In the genomic region with DNA sequence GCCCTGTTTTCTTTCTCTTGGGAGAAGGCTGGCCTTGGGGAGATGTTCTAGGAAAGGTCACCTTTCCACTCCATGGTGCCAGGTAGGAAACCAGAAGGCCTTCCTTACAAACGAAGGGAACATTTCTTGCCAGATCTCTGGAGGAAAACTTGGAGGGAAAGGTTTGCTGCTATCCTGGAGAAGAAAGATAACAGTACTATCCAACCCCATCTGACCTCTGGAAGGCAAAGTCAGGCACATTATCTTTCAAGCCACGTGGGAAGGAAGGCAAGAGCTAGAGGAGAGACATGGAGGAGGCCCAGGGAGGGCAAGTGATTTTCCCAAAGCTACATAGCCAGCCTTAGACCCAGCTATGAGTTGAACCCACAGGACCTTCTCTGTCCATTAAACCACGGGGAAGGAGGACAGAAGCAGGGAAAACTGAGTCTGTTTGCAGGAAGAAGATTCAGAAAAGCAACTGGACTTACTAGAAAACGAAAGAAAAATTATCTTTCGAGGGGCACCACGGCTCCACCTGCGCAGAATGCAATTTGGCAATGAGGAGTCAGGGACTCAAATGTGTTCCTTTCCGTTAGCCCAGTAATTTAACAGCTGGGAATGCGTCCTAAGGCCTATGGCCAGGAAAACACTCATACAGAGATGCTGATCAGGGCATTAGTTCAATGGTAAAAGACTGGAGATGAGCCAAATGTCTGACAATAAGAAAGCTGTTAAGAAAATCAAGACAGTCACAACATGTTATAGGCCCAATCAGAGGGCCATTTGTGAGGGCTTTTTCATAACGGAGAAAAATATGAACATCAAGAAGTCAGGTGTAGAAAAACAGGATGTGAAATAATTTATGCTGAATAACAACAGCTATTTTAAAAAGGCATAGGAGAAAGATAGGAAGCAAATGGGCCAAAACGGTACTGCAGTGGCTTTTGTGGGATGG, we compare ENCODE assay signal across 1 cellular context.
A peak's percentile ranks its signal among the peaks of the same experiment; 100 is the strongest.
TF ChIP-seq lines count a peak whose summit lies in the region.

No MANE protein-coding gene starts in this region.

TF ChIP-seq in K562, 482 proteins besides CTCF, POLR2A, EP300 and RAD21 (continued from another document and continues in another):
- TF ChIP-seq, protein P1, sequence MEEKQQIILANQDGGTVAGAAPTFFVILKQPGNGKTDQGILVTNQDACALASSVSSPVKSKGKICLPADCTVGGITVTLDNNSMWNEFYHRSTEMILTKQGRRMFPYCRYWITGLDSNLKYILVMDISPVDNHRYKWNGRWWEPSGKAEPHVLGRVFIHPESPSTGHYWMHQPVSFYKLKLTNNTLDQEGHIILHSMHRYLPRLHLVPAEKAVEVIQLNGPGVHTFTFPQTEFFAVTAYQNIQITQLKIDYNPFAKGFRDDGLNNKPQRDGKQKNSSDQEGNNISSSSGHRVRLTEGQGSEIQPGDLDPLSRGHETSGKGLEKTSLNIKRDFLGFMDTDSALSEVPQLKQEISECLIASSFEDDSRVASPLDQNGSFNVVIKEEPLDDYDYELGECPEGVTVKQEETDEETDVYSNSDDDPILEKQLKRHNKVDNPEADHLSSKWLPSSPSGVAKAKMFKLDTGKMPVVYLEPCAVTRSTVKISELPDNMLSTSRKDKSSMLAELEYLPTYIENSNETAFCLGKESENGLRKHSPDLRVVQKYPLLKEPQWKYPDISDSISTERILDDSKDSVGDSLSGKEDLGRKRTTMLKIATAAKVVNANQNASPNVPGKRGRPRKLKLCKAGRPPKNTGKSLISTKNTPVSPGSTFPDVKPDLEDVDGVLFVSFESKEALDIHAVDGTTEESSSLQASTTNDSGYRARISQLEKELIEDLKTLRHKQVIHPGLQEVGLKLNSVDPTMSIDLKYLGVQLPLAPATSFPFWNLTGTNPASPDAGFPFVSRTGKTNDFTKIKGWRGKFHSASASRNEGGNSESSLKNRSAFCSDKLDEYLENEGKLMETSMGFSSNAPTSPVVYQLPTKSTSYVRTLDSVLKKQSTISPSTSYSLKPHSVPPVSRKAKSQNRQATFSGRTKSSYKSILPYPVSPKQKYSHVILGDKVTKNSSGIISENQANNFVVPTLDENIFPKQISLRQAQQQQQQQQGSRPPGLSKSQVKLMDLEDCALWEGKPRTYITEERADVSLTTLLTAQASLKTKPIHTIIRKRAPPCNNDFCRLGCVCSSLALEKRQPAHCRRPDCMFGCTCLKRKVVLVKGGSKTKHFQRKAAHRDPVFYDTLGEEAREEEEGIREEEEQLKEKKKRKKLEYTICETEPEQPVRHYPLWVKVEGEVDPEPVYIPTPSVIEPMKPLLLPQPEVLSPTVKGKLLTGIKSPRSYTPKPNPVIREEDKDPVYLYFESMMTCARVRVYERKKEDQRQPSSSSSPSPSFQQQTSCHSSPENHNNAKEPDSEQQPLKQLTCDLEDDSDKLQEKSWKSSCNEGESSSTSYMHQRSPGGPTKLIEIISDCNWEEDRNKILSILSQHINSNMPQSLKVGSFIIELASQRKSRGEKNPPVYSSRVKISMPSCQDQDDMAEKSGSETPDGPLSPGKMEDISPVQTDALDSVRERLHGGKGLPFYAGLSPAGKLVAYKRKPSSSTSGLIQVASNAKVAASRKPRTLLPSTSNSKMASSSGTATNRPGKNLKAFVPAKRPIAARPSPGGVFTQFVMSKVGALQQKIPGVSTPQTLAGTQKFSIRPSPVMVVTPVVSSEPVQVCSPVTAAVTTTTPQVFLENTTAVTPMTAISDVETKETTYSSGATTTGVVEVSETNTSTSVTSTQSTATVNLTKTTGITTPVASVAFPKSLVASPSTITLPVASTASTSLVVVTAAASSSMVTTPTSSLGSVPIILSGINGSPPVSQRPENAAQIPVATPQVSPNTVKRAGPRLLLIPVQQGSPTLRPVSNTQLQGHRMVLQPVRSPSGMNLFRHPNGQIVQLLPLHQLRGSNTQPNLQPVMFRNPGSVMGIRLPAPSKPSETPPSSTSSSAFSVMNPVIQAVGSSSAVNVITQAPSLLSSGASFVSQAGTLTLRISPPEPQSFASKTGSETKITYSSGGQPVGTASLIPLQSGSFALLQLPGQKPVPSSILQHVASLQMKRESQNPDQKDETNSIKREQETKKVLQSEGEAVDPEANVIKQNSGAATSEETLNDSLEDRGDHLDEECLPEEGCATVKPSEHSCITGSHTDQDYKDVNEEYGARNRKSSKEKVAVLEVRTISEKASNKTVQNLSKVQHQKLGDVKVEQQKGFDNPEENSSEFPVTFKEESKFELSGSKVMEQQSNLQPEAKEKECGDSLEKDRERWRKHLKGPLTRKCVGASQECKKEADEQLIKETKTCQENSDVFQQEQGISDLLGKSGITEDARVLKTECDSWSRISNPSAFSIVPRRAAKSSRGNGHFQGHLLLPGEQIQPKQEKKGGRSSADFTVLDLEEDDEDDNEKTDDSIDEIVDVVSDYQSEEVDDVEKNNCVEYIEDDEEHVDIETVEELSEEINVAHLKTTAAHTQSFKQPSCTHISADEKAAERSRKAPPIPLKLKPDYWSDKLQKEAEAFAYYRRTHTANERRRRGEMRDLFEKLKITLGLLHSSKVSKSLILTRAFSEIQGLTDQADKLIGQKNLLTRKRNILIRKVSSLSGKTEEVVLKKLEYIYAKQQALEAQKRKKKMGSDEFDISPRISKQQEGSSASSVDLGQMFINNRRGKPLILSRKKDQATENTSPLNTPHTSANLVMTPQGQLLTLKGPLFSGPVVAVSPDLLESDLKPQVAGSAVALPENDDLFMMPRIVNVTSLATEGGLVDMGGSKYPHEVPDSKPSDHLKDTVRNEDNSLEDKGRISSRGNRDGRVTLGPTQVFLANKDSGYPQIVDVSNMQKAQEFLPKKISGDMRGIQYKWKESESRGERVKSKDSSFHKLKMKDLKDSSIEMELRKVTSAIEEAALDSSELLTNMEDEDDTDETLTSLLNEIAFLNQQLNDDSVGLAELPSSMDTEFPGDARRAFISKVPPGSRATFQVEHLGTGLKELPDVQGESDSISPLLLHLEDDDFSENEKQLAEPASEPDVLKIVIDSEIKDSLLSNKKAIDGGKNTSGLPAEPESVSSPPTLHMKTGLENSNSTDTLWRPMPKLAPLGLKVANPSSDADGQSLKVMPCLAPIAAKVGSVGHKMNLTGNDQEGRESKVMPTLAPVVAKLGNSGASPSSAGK (IDR thresholded peaks at IDR 0.05), result peak; percentile 86
- TF ChIP-seq, protein P2, sequence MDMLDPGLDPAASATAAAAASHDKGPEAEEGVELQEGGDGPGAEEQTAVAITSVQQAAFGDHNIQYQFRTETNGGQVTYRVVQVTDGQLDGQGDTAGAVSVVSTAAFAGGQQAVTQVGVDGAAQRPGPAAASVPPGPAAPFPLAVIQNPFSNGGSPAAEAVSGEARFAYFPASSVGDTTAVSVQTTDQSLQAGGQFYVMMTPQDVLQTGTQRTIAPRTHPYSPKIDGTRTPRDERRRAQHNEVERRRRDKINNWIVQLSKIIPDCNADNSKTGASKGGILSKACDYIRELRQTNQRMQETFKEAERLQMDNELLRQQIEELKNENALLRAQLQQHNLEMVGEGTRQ (CRISPR knock-in tag; IDR thresholded peaks at IDR 0.05), result peak; percentile 66
- TF ChIP-seq NR2C2 (CRISPR knock-in tag; IDR thresholded peaks at IDR 0.05) (no peak), NR2C2 (tag; IDR thresholded peaks at IDR 0.05) (peak; percentile 89), BRD9 (IDR thresholded peaks at IDR 0.05; ENCODE audit: low read depth, partially characterized antibody) (peak; percentile 49), SMARCA4 (IDR thresholded peaks at IDR 0.05) (peak; percentile 90), KDM2B (CRISPR knock-in tag; IDR thresholded peaks at IDR 0.05) (no peak), MTA2 (IDR thresholded peaks at IDR 0.05; ENCODE audit: low read depth) (peak; percentile 86), ZEB2 (IDR thresholded peaks at IDR 0.05) (peak; percentile 74), FOXA1 (IDR thresholded peaks at IDR 0.05; ENCODE audit: borderline replicate concordance) (no peak), ZNF282 (CRISPR knock-in tag; IDR thresholded peaks at IDR 0.05) (no peak), ATF7 (IDR thresholded peaks at IDR 0.05) (peak; percentile 29; the same call in 1 of the 2 replicates), KLF16 (IDR thresholded peaks at IDR 0.05) (peak; percentile 71), BCOR (IDR thresholded peaks at IDR 0.05) (peak; percentile 59), HDAC8 (tag; IDR thresholded peaks at IDR 0.05) (0 out of 2 replicates have a peak, but pooled peaks have one; percentile 66), MTA3 (IDR thresholded peaks at IDR 0.05; ENCODE audit: borderline replicate concordance) (peak; percentile 81), GTF2E2 (tag; IDR thresholded peaks at IDR 0.05) (no peak), ZFX (CRISPR knock-in tag; IDR thresholded peaks at IDR 0.05) (peak; percentile 28; the same call in 1 of the 2 replicates), ZNF174 (CRISPR knock-in tag; IDR thresholded peaks at IDR 0.05) (no peak), NFIC (IDR thresholded peaks at IDR 0.05) (peak; percentile 48), CBFA2T2 (conservative IDR thresholded peaks at IDR 0.05) (peak; percentile 83), MNT (conservative IDR thresholded peaks at IDR 0.05) (peak; percentile 60 to 88), CBFA2T3 (IDR thresholded peaks at IDR 0.05) (peak; percentile 88), ZSCAN29 (IDR thresholded peaks at IDR 0.05) (no peak), RCOR1 (IDR thresholded peaks at IDR 0.05; ENCODE audit: borderline replicate concordance in 1 of 2, low read depth in 2 of 2, low read length in 2 of 2) (peak in 1 of 2 experiments; percentile 91; a peak in 3 of 4 replicates), ZNF143 (CRISPR knock-in tag; IDR thresholded peaks at IDR 0.05) (no peak), CBX5 (IDR thresholded peaks at IDR 0.05; ENCODE audit: borderline replicate concordance, low read depth) (no peak), MIER1 (IDR thresholded peaks at IDR 0.05; ENCODE audit: low read depth) (no peak), SIN3A (IDR thresholded peaks at IDR 0.05; ENCODE audit: borderline replicate concordance in 2 of 2, control insufficient read depth in 1 of 2, low read depth in 2 of 2, low read length in 2 of 2) (no peak), EHMT2 (IDR thresholded peaks at IDR 0.05) (no peak), TRIM24 (IDR thresholded peaks at IDR 0.05) (peak in 1 of 2 experiments; percentile 66; a peak in 2 of 4 replicates), PML (IDR thresholded peaks at IDR 0.05; ENCODE audit: low read length) (peak; percentile 52; the same call in 1 of the 2 replicates), ZNF239 (CRISPR knock-in tag; IDR thresholded peaks at IDR 0.05) (peak; percentile 60), HDAC2 (IDR thresholded peaks at IDR 0.05) (peak; percentile 83)
- TF ChIP-seq, protein P3, sequence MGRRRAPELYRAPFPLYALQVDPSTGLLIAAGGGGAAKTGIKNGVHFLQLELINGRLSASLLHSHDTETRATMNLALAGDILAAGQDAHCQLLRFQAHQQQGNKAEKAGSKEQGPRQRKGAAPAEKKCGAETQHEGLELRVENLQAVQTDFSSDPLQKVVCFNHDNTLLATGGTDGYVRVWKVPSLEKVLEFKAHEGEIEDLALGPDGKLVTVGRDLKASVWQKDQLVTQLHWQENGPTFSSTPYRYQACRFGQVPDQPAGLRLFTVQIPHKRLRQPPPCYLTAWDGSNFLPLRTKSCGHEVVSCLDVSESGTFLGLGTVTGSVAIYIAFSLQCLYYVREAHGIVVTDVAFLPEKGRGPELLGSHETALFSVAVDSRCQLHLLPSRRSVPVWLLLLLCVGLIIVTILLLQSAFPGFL (CRISPR knock-in tag; IDR thresholded peaks at IDR 0.05), result no peak
- TF ChIP-seq, protein P4, sequence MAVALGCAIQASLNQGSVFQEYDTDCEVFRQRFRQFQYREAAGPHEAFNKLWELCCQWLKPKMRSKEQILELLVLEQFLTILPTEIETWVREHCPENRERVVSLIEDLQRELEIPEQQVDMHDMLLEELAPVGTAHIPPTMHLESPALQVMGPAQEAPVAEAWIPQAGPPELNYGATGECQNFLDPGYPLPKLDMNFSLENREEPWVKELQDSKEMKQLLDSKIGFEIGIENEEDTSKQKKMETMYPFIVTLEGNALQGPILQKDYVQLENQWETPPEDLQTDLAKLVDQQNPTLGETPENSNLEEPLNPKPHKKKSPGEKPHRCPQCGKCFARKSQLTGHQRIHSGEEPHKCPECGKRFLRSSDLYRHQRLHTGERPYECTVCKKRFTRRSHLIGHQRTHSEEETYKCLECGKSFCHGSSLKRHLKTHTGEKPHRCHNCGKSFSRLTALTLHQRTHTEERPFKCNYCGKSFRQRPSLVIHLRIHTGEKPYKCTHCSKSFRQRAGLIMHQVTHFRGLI (CRISPR knock-in tag; IDR thresholded peaks at IDR 0.05), result 0 out of 2 replicates have a peak, but pooled peaks have one; percentile 21
- TF ChIP-seq, protein P5, sequence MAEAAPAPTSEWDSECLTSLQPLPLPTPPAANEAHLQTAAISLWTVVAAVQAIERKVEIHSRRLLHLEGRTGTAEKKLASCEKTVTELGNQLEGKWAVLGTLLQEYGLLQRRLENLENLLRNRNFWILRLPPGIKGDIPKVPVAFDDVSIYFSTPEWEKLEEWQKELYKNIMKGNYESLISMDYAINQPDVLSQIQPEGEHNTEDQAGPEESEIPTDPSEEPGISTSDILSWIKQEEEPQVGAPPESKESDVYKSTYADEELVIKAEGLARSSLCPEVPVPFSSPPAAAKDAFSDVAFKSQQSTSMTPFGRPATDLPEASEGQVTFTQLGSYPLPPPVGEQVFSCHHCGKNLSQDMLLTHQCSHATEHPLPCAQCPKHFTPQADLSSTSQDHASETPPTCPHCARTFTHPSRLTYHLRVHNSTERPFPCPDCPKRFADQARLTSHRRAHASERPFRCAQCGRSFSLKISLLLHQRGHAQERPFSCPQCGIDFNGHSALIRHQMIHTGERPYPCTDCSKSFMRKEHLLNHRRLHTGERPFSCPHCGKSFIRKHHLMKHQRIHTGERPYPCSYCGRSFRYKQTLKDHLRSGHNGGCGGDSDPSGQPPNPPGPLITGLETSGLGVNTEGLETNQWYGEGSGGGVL (CRISPR knock-in tag; IDR thresholded peaks at IDR 0.05), result no peak
- TF ChIP-seq, protein P6, sequence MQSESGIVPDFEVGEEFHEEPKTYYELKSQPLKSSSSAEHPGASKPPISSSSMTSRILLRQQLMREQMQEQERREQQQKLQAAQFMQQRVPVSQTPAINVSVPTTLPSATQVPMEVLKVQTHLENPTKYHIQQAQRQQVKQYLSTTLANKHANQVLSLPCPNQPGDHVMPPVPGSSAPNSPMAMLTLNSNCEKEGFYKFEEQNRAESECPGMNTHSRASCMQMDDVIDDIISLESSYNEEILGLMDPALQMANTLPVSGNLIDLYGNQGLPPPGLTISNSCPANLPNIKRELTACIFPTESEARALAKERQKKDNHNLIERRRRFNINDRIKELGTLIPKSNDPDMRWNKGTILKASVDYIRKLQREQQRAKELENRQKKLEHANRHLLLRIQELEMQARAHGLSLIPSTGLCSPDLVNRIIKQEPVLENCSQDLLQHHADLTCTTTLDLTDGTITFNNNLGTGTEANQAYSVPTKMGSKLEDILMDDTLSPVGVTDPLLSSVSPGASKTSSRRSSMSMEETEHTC (IDR thresholded peaks at IDR 0.05), result 0 out of 2 replicates have a peak, but pooled peaks have one; percentile 41
